In genomic region chr21:24514081-24514733, GRCh38 we compare ENCODE assay signal across 9 cellular contexts.
DNase-seq lines count a peak whose midpoint lies in the region; ATAC-seq and TF ChIP-seq lines count a peak whose summit lies in the region.
"Had no signal": no experiment of that assay in that cellular context is flagged by ENCODE, and none has a peak within 500 bp of the region (broad histone marks: within the 10 kb centered on the region; RNA-seq: fewer than 3 reads in every experiment).

No MANE protein-coding gene starts in this region.

- H3K36me3 ChIP-seq in mucosa of descending colon (ENCODE audit: low read depth), result no peaks in the 10 kb centered on the region

- no peaks in the 10 kb centered on the region for H3K4me1 Mint-ChIP-seq in nephron

- no peak overlapping the region for H3K4me3 ChIP-seq in GM12864 (ENCODE audit: low read depth, low read length)
- no peak overlapping the region for H3K4me3 ChIP-seq in astrocyte of the cerebellum (ENCODE audit: low read depth, low read length)
- no peak overlapping the region for H3K4me3 ChIP-seq in mucosa of descending colon

- no peaks in the 10 kb centered on the region for H3K4me1 ChIP-seq in mucosa of descending colon (ENCODE audit: low read depth)

- TF ChIP-seq CTCF in GM12864 (IDR thresholded peaks at IDR 0.05; ENCODE audit: low read depth, low read length, missing control alignments) (peak; percentile 28), astrocyte of the cerebellum (IDR thresholded peaks at IDR 0.05; ENCODE audit: low read depth, low read length, missing control alignments) (peak; percentile 27), nephron (IDR thresholded peaks at IDR 0.05; ENCODE audit: unreplicated experiment in 3 of 3) (peak; percentile 45 to 55 (median 48)), mucosa of descending colon (IDR thresholded peaks at IDR 0.05) (no peak)

- in situ Hi-C loops in astrocyte of the cerebellum (cut with HindIII; ENCODE audit: low sequenced_read_pairs), result no loop called here

- peaks cover 12% of the 10 kb centered on the region for H3K9me3 ChIP-seq in mucosa of descending colon

- no peak overlapping the region for H3K27ac Mint-ChIP-seq in nephron
- H3K27ac Mint-ChIP-seq: T-helper 1 cell treated with Interleukin-12 subunit alpha and Interleukin-12 subunit beta and Interleukin-4 antibody, amounts not matched to agents 30 μg/mL and 1 μg/mL, for 36 hours had no signal

- ATAC-seq in mucosa of descending colon, result no peak
- no peak for ATAC-seq in HG02938 (IDR thresholded peaks at IDR 0.05; ENCODE audit: unreplicated experiment)

- H3K4me3 Mint-ChIP-seq in nephron, result no peak overlapping the region
- H3K4me3 Mint-ChIP-seq: T-helper 1 cell treated with Interleukin-12 subunit alpha and Interleukin-12 subunit beta and Interleukin-4 antibody, amounts not matched to agents 30 μg/mL and 1 μg/mL, for 36 hours had no signal

- intact Hi-C loops in mucosa of descending colon (cut with DNase I, micrococcal nuclease), result no loop called here

- H3K9me3 Mint-ChIP-seq in nephron, result peaks cover under 1% of the 10 kb centered on the region
- H3K9me3 Mint-ChIP-seq: T-helper 1 cell treated with Interleukin-12 subunit alpha and Interleukin-12 subunit beta and Interleukin-4 antibody, amounts not matched to agents 30 μg/mL and 1 μg/mL, for 36 hours had no signal

- no peaks in the 10 kb centered on the region for H3K36me3 Mint-ChIP-seq in nephron (ENCODE audit: low read depth)

- no peak for DNase-seq in GM12864 (ENCODE audit: low read depth)
- peak; percentile 31 for DNase-seq in NCI-H1105 (lab: John Stamatoyannopoulos, UW)
- no peak for DNase-seq in astrocyte of the cerebellum (ENCODE audit: low read depth)
- DNase-seq in mucosa of descending colon, result no peak
- no peak for DNase-seq in foreskin melanocyte
- no peak for DNase-seq in cortex of kidney (lab: John Stamatoyannopoulos, UW)

- H3K27me3 Mint-ChIP-seq in nephron (ENCODE audit: low read depth), result no peaks in the 10 kb centered on the region
